In the genomic region with DNA sequence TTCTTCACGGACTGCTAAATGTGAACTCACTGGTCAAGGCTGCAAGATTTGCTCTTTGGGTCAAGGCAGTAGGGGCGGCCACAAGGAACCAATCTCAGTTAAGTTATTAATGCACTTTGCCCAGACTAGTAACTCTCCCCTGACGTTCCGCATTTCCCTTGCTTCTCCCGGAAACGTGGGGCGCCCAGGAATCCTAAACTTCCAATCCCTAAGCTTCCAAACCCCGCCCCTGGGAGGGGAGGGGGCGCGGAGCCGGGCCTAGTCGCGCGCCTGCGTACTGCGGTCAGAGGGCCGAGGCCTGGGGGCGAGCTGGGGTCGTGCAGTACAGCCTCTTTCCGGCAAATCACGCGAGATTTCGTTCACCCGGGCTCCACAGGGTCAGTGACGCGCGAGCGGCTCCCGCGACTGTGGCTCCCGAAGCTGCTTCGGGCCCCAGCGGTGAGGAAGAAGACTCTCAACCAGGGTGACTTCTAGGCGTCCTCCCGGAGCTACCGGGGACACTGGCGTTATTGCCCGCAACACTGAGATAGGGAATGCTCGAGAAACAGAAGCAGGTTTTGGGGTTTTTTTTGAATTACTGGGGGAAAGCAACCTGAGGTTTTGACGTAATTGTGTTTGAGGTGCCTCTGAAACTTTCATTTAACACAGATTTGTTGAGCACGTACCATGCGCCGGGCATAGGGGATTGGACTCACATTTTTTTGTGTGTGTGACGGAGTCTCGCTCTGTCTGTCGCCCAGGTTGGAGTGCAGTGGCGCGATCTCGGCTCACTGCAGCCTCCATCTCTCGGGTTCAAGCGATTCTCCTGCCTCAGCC, we compare ENCODE assay signal across 1 cellular context.
A peak's percentile ranks its signal among the peaks of the same experiment; 100 is the strongest.
TF ChIP-seq lines count a peak whose summit lies in the region.

A gene (plus strand): TSS at position 265 of the 816 bp plus-strand sequence. CDS start 7,032 bp downstream, outside the sequence.

TF ChIP-seq in neural cell, 6 proteins besides CTCF, POLR2A, EP300 and RAD21:
- TF ChIP-seq, protein P1, sequence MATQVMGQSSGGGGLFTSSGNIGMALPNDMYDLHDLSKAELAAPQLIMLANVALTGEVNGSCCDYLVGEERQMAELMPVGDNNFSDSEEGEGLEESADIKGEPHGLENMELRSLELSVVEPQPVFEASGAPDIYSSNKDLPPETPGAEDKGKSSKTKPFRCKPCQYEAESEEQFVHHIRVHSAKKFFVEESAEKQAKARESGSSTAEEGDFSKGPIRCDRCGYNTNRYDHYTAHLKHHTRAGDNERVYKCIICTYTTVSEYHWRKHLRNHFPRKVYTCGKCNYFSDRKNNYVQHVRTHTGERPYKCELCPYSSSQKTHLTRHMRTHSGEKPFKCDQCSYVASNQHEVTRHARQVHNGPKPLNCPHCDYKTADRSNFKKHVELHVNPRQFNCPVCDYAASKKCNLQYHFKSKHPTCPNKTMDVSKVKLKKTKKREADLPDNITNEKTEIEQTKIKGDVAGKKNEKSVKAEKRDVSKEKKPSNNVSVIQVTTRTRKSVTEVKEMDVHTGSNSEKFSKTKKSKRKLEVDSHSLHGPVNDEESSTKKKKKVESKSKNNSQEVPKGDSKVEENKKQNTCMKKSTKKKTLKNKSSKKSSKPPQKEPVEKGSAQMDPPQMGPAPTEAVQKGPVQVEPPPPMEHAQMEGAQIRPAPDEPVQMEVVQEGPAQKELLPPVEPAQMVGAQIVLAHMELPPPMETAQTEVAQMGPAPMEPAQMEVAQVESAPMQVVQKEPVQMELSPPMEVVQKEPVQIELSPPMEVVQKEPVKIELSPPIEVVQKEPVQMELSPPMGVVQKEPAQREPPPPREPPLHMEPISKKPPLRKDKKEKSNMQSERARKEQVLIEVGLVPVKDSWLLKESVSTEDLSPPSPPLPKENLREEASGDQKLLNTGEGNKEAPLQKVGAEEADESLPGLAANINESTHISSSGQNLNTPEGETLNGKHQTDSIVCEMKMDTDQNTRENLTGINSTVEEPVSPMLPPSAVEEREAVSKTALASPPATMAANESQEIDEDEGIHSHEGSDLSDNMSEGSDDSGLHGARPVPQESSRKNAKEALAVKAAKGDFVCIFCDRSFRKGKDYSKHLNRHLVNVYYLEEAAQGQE (IDR thresholded peaks at IDR 0.05; ENCODE audit: borderline replicate concordance): peak; percentile 50
- TF ChIP-seq EZH2 (IDR thresholded peaks at IDR 0.05; ENCODE audit: borderline replicate concordance, insufficient read depth, low read length, poor library complexity, severe bottlenecking): no peak
- peak; percentile 53 for TF ChIP-seq SMC3 (conservative IDR thresholded peaks at IDR 0.05; ENCODE audit: poor library complexity)
- TF ChIP-seq POLR2AphosphoS5 (IDR thresholded peaks at IDR 0.05): peak; percentile 90
- TF ChIP-seq TAF1 (IDR thresholded peaks at IDR 0.05; ENCODE audit: low read depth): peak; percentile 63
- TF ChIP-seq MXI1 (conservative IDR thresholded peaks at IDR 0.05; ENCODE audit: poor library complexity, severe bottlenecking): peak; percentile 50
